ENCODE assay signal across 1 cellular context in genomic region chr1:45544530-45544929, GRCh38.
TF ChIP-seq lines count a peak whose summit lies in the region.

No MANE protein-coding gene starts in this region.

TF ChIP-seq in GM23338, 12 proteins besides CTCF, POLR2A, EP300 and RAD21:
- TF ChIP-seq REST (IDR thresholded peaks at IDR 0.05; ENCODE audit: unreplicated experiment): no peak
- TF ChIP-seq CREB1 (CRISPR knock-in tag; IDR thresholded peaks at IDR 0.05; ENCODE audit: low read depth): no peak
- no peak for TF ChIP-seq POLR2AphosphoS5 (IDR thresholded peaks at IDR 0.05; ENCODE audit: low read depth)
- TF ChIP-seq ZNF331 (CRISPR knock-in tag; IDR thresholded peaks at IDR 0.05; ENCODE audit: low read depth): no peak
- TF ChIP-seq NANOG (IDR thresholded peaks at IDR 0.05; ENCODE audit: borderline replicate concordance): no peak
- no peak for TF ChIP-seq ZNF462 (CRISPR knock-in tag; IDR thresholded peaks at IDR 0.05)
- TF ChIP-seq ZNF114 (CRISPR knock-in tag; IDR thresholded peaks at IDR 0.05): no peak
- TF ChIP-seq EZH2 (IDR thresholded peaks at IDR 0.05; ENCODE audit: low read depth, unreplicated experiment): no peak
- no peak for TF ChIP-seq ETS1 (IDR thresholded peaks at IDR 0.05)
- no peak for TF ChIP-seq STAT1 (IDR thresholded peaks at IDR 0.05; ENCODE audit: unreplicated experiment)
